ENCODE assay signal across 1 cellular context in the genomic region with DNA sequence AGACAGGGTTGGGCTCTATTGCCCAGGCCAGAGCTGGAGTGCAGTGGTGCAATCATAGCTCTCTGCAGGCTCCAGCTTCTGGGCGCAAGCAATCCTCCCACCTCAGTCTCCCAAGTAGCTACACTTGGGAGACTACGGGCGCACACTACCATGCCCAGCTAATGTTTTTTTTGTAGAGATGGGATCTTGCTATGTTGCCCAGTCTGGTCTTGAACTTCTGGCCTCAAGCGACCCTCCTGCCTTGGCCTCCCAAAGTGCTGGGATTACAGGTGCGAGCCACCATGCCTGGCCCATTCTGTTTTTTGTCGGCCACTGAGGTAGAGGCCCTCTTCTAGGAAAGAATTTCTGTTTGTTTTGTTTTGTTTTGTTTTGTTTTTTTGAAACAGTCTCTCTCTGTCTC.
TF ChIP-seq lines count a peak whose summit lies in the region.

No MANE protein-coding gene starts in this region.

TF ChIP-seq in HepG2, 621 proteins besides CTCF, POLR2A, EP300 and RAD21:
- TF ChIP-seq ZNF121 (CRISPR knock-in tag; IDR thresholded peaks at IDR 0.05), result peak; percentile 92
- TF ChIP-seq, protein P1, sequence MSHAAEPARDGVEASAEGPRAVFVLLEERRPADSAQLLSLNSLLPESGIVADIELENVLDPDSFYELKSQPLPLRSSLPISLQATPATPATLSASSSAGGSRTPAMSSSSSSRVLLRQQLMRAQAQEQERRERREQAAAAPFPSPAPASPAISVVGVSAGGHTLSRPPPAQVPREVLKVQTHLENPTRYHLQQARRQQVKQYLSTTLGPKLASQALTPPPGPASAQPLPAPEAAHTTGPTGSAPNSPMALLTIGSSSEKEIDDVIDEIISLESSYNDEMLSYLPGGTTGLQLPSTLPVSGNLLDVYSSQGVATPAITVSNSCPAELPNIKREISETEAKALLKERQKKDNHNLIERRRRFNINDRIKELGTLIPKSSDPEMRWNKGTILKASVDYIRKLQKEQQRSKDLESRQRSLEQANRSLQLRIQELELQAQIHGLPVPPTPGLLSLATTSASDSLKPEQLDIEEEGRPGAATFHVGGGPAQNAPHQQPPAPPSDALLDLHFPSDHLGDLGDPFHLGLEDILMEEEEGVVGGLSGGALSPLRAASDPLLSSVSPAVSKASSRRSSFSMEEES (CRISPR knock-in tag; IDR thresholded peaks at IDR 0.05), result no peak
